8 cellular contexts compared by ENCODE assay signal in the genomic region with DNA sequence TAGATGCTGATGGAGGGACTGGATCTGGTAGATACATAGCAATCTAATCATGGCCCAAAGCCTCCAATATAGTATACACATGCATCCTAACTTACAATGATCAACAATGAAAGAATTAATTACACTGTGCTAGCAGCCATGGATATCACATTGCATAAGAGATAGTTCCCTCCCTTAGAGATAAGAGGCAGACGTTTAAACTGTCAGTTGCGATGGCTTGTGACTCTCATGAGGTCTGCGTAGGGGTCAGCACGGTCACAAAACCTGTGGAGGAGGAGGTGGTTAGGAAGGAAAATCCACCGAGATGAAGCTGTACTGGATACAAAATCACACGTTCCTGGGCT. TPM values are rescaled to one million over a fixed set of nuclear protein-coding genes. Genes with fewer than 3 reads are reported as not detected.
DNase-seq lines count a peak whose midpoint lies in the region; FAIRE-seq and TF ChIP-seq lines count a peak whose summit lies in the region.

No MANE protein-coding gene starts in this region.

- TF ChIP-seq CTCF in Caco-2 (IDR thresholded peaks at IDR 0.05; ENCODE audit: insufficient read depth in 1 of 2, low read depth in 1 of 2, low read length in 1 of 2, severe bottlenecking in 1 of 2, unreplicated experiment in 1 of 2): no peak
- no peak for TF ChIP-seq CTCF in OCI-LY3 (IDR thresholded peaks at IDR 0.05; ENCODE audit: low read depth, low read length)
- TF ChIP-seq CTCF in endothelial cell (IDR thresholded peaks at IDR 0.05; ENCODE audit: unreplicated experiment): no peak
- TF ChIP-seq CTCF in osteoblast (IDR thresholded peaks at IDR 0.05; ENCODE audit: extremely low read depth, low read depth, low read length): no peak
- no peak for TF ChIP-seq CTCF in GM10248 (IDR thresholded peaks at IDR 0.05; ENCODE audit: control extremely low read depth, extremely low read depth, low read depth, missing control alignments)

- DNase-seq in Caco-2 (no peak), endothelial cell (ENCODE audit: low spot score) (no peak), osteoblast (ENCODE audit: insufficient read length, low spot score, missing footprints) (no peak), GM10248 (ENCODE audit: extremely low spot score) (no peak), GM19239 (ENCODE audit: insufficient read length, low spot score) (no peak)
- no peak for DNase-seq in stimulated activated CD4-positive, alpha-beta T cell treated with anti-CD3 and anti-CD28 coated beads, Interleukin-15, amount 100 ng/mL, for 24 hours
- no peak for DNase-seq in activated effector memory CD4-positive, alpha-beta T cell treated with Interleukin-2 at 50 U/mL for 16 hours

- H2AFZ ChIP-seq in OCI-LY3 (ENCODE audit: low read depth, low read length) (peak overlapping the region; percentile 88; the same call in 1 of the 2 replicates), osteoblast (ENCODE audit: low read length) (peak overlapping the region; percentile 93)

- H3K27me3 Mint-ChIP-seq in Caco-2 (ENCODE audit: insufficient read depth, unreplicated experiment) (no peaks in the 10 kb centered on the region), endothelial cell (ENCODE audit: unreplicated experiment) (peaks cover 22% of the 10 kb centered on the region)

- peak overlapping the region; percentile 48 for H3K9ac ChIP-seq in OCI-LY3 (ENCODE audit: low read length)

- H3K4me1 Mint-ChIP-seq in Caco-2 (ENCODE audit: low read depth, unreplicated experiment) (peaks cover 31% of the 10 kb centered on the region), endothelial cell (ENCODE audit: unreplicated experiment) (peaks cover 66% of the 10 kb centered on the region)

- no TSS peak for BruUV-seq in Caco-2 (replicated peaks; lab: Mats Ljungman, UMichigan)

- H3K27ac ChIP-seq in OCI-LY3 (ENCODE audit: low read length): no peak overlapping the region
- no peak overlapping the region for H3K27ac ChIP-seq in osteoblast (ENCODE audit: low read depth, low read length)

- intact Hi-C loops in Caco-2 (cut with micrococcal nuclease; ENCODE audit: unreplicated experiment): loop anchor here (1.0 to 2.0 kb wide), 4 partner anchors 21 to 31 kb away; partner anchors contain the start of gene TMEM185B

- no peaks in the 10 kb centered on the region for H3K79me2 ChIP-seq in OCI-LY3 (ENCODE audit: low read length)
- peaks cover 40% of the 10 kb centered on the region for H3K79me2 ChIP-seq in osteoblast (ENCODE audit: insufficient read depth, low read length)

- H3K4me3 Mint-ChIP-seq in Caco-2 (ENCODE audit: unreplicated experiment): peak overlapping the region; percentile 82
- H3K4me3 Mint-ChIP-seq in endothelial cell (ENCODE audit: unreplicated experiment): peak overlapping the region; percentile 98

- H3K36me3 ChIP-seq in Caco-2 (ENCODE audit: control insufficient read depth, insufficient read depth, low read length): no peaks in the 10 kb centered on the region
- H3K36me3 ChIP-seq in OCI-LY3 (replicated peaks; ENCODE audit: low read depth, low read length): no peaks in the 10 kb centered on the region
- no peaks in the 10 kb centered on the region for H3K36me3 ChIP-seq in osteoblast (ENCODE audit: insufficient read depth, low read length)

- H3K9me3 ChIP-seq in Caco-2 (no peaks in the 10 kb centered on the region), OCI-LY3 (ENCODE audit: insufficient read depth, low read length) (no peaks in the 10 kb centered on the region), osteoblast (ENCODE audit: low read depth, low read length) (no peaks in the 10 kb centered on the region)

- peak overlapping the region; percentile 79 for H3K4me3 ChIP-seq in Caco-2 (ENCODE audit: low read depth, low read length)
- peak overlapping the region; percentile 81 for H3K4me3 ChIP-seq in OCI-LY3 (ENCODE audit: low read length)
- peak overlapping the region; percentile 96 for H3K4me3 ChIP-seq in osteoblast (ENCODE audit: insufficient read depth, low read length)

- peaks cover 19% of the 10 kb centered on the region for H3K4me1 ChIP-seq in Caco-2
- peaks cover 10% of the 10 kb centered on the region for H3K4me1 ChIP-seq in OCI-LY3 (ENCODE audit: low read length)
- H3K4me1 ChIP-seq in osteoblast (ENCODE audit: insufficient read depth, low read length): peaks cover 20% of the 10 kb centered on the region

- H3K36me3 Mint-ChIP-seq in Caco-2 (ENCODE audit: insufficient read depth, unreplicated experiment): peaks cover 6% of the 10 kb centered on the region
- peaks cover 32% of the 10 kb centered on the region for H3K36me3 Mint-ChIP-seq in endothelial cell (ENCODE audit: low read depth, unreplicated experiment)

- POLR2A ChIA-PET in Caco-2 (lab: Charles Lee) (interaction anchor here (0.6 to 3.4 kb wide), 7 partner anchors 12 to 823 kb away, joined by 3 to 46 read pairs (median 4); partner anchors contain the start of gene TMEM185B), GM10248 (lab: Yijun Ruan, JAX) (interaction anchor here (0.6 to 0.9 kb wide), 2 partner anchors 16 to 19 kb away, joined by 3 to 5 read pairs; no protein-coding TSS in a partner anchor)

- peak overlapping the region; percentile 68 for H3K27ac Mint-ChIP-seq in Caco-2 (ENCODE audit: unreplicated experiment)
- peak overlapping the region; percentile 89 for H3K27ac Mint-ChIP-seq in endothelial cell (ENCODE audit: unreplicated experiment)

- no peak for FAIRE-seq in GM19239 (lab: Jason Lieb, UNC)

- H3K27me3 ChIP-seq in Caco-2 (replicated peaks; ENCODE audit: control insufficient read depth, insufficient read depth, low read length) (no peaks in the 10 kb centered on the region), OCI-LY3 (ENCODE audit: low read depth, low read length) (peaks cover 61% of the 10 kb centered on the region), osteoblast (ENCODE audit: insufficient read depth, low read length) (no peaks in the 10 kb centered on the region)

- H3K9me3 Mint-ChIP-seq in Caco-2 (ENCODE audit: unreplicated experiment) (no peaks in the 10 kb centered on the region), endothelial cell (ENCODE audit: unreplicated experiment) (no peaks in the 10 kb centered on the region)

- H4K20me1 ChIP-seq in OCI-LY3 (ENCODE audit: insufficient read depth, low read length) (no peaks in the 10 kb centered on the region), osteoblast (ENCODE audit: insufficient read depth, low read length) (peaks cover 31% of the 10 kb centered on the region)

- H3K4me2 ChIP-seq in OCI-LY3 (ENCODE audit: low read length) (peak overlapping the region; percentile 99), osteoblast (ENCODE audit: insufficient read depth, low read length) (peak overlapping the region; percentile 97)

- CTCF ChIA-PET in Caco-2 (lab: Charles Lee): interaction anchor here (0.6 to 3.8 kb wide), 6 partner anchors 23 to 877 kb away, joined by 3 to 36 read pairs (median 4); partner anchors contain the start of gene TMEM185B
- CTCF ChIA-PET in GM10248 (lab: Yijun Ruan, JAX): interaction anchor here (0.7 to 7.0 kb wide), 14 partner anchors 10 to 61 kb away, joined by 3 to 43 read pairs (median 5); no protein-coding TSS in a partner anchor

RNA-seq across cellular contexts. Expression of gene RALB, which starts 0.8 kb away (rescaled TPM):
- total RNA-seq in Caco-2 (2022) (56.5 and 59.4 TPM in 2 replicates), endothelial cell (ENCODE audit: unreplicated experiment) (367 TPM), osteoblast (48.5 and 48.6 TPM in 2 replicates)

RNA-seq across cellular contexts. Expression of gene TMEM185B, which starts 28.6 kb away (rescaled TPM):
- total RNA-seq in Caco-2 (2022) (67.3 and 69.9 TPM in 2 replicates), endothelial cell (ENCODE audit: unreplicated experiment) (38.4 TPM), osteoblast (42.1 and 46.7 TPM in 2 replicates)
